8 cellular contexts compared by ENCODE assay signal in genomic region chr14:50773632-50774541, GRCh38. TPM values are rescaled to one million over a fixed set of nuclear protein-coding genes. Genes with fewer than 3 reads are reported as not detected.
A peak's percentile ranks its signal among the peaks of the same experiment; 100 is the strongest.
DNase-seq lines count a peak whose midpoint lies in the region; ATAC-seq and TF ChIP-seq lines count a peak whose summit lies in the region.

No MANE protein-coding gene starts in this region.

- no peaks in the 10 kb centered on the region for H3K9me3 ChIP-seq in PC-3 (ENCODE audit: low read length)

- POLR2A ChIA-PET in PC-3 (lab: Charles Lee; ENCODE audit: unreplicated experiment): interaction anchor here (0.8 kb wide), 2 partner anchors 32 to 105 kb away, joined by 3 to 4 read pairs; partner anchors contain the start of gene SAV1

- H3K4me1 ChIP-seq in PC-3 (ENCODE audit: insufficient read depth, low read length): peaks cover 55% of the 10 kb centered on the region

- intact Hi-C loops in CD14-positive monocyte (cut with micrococcal nuclease) (loop anchor here in 1 of 2 donors (10.0 kb wide), 1 partner anchor 239 kb away; the partner anchor contains the start of gene MAP4K5), PC-3 (cut with micrococcal nuclease) (loop anchor here (1.0 to 10.0 kb wide), 7 partner anchors 27 to 329 kb away; partner anchors contain the start of gene SAV1)

- no peaks in the 10 kb centered on the region for H3K9me3 Mint-ChIP-seq in CD14-positive monocyte
- H3K9me3 Mint-ChIP-seq in stimulated activated naive CD8-positive, alpha-beta T cell treated with anti-CD3 and anti-CD28 coated beads, Interleukin-15, amount 100 ng/mL, for 72 hours: no peaks in the 10 kb centered on the region

- no TSS peak for BruUV-seq in PC-3 (replicated peaks; lab: Mats Ljungman, UMichigan)

- no peaks in the 10 kb centered on the region for H4K20me1 ChIP-seq in PC-3 (ENCODE audit: low read length)

- no peak overlapping the region for H3K9ac ChIP-seq in PC-3 (ENCODE audit: low read length)

- H3K4me1 Mint-ChIP-seq in CD14-positive monocyte: peaks cover 3% of the 10 kb centered on the region
- H3K4me1 Mint-ChIP-seq in stimulated activated naive CD8-positive, alpha-beta T cell treated with anti-CD3 and anti-CD28 coated beads, Interleukin-15, amount 100 ng/mL, for 72 hours: peaks cover 32% of the 10 kb centered on the region

- CTCF ChIA-PET in PC-3 (lab: Charles Lee): interaction anchor here (0.5 to 2.0 kb wide), 23 partner anchors 9 to 607 kb away, joined by 3 to 22 read pairs (median 5); partner anchors contain the start of genes ATL1 and DMAC2L

- H2AFZ ChIP-seq in PC-3 (ENCODE audit: low read length): peak overlapping the region; percentile 27

- peak overlapping the region in 3 of 7 donors; percentile 25 to 66 (median 32) for H3K27ac Mint-ChIP-seq in CD14-positive monocyte
- peak overlapping the region in 1 of 2 donors; percentile 12 for H3K27ac Mint-ChIP-seq in stimulated activated naive CD8-positive, alpha-beta T cell treated with anti-CD3 and anti-CD28 coated beads, Interleukin-15, amount 100 ng/mL, for 72 hours

- H3K4me3 Mint-ChIP-seq in CD14-positive monocyte: no peak overlapping the region
- H3K4me3 Mint-ChIP-seq in stimulated activated naive CD8-positive, alpha-beta T cell treated with anti-CD3 and anti-CD28 coated beads, Interleukin-15, amount 100 ng/mL, for 72 hours: no peak overlapping the region

- H3K27me3 Mint-ChIP-seq in CD14-positive monocyte (ENCODE audit: low read depth in 3 of 3): no peaks in the 10 kb centered on the region
- H3K27me3 Mint-ChIP-seq in stimulated activated naive CD8-positive, alpha-beta T cell treated with anti-CD3 and anti-CD28 coated beads, Interleukin-15, amount 100 ng/mL, for 72 hours: no peaks in the 10 kb centered on the region

- H3K36me3 ChIP-seq in H7 (replicated peaks; ENCODE audit: control insufficient read depth, insufficient read depth, low read length): peaks cover 6% of the 10 kb centered on the region
- H3K36me3 ChIP-seq in PC-3 (ENCODE audit: low read depth, low read length): peaks cover 13% of the 10 kb centered on the region; the same call in 1 of the 2 replicates

- H3K27ac ChIP-seq in PC-3 (ENCODE audit: low read length): 0 out of 2 replicates have a peak overlapping the region, but pooled peaks have one; percentile 83

- peak; percentile 58 for ATAC-seq in PC-3
- ATAC-seq in stimulated activated naive CD8-positive, alpha-beta T cell treated with anti-CD3 and anti-CD28 coated beads, Interleukin-15, amount 100 ng/mL, for 72 hours: peak; percentile 54
- ATAC-seq in HG03378 (IDR thresholded peaks at IDR 0.05; ENCODE audit: unreplicated experiment): no peak
- no peak for ATAC-seq in GM19463 (IDR thresholded peaks at IDR 0.05; ENCODE audit: unreplicated experiment)

- peaks cover 9% of the 10 kb centered on the region for H3F3A ChIP-seq in PC-3 (ENCODE audit: low read length, unreplicated experiment)

- H3K4me3 ChIP-seq in H7 (ENCODE audit: insufficient read depth, low read depth, low read length): no peak overlapping the region
- no peak overlapping the region for H3K4me3 ChIP-seq in PC-3 (ENCODE audit: low read length)

- TF ChIP-seq CTCF in CD14-positive monocyte (IDR thresholded peaks at IDR 0.05): peak; percentile 78
- peak; percentile 99 for TF ChIP-seq CTCF in PC-3 (conservative IDR thresholded peaks at IDR 0.05; ENCODE audit: low read depth, low read length)

- DNase-seq in CD14-positive monocyte (ENCODE audit: low spot score) (no peak), H7 (peak; percentile 87), PC-3 (peak; percentile 91), T47D (ENCODE audit: low read depth in 1 of 2, low spot score in 1 of 2) (peak; percentile 41 to 61), left kidney (ENCODE audit: low read depth, low spot score) (peak; percentile 71)
- no peak for DNase-seq in stimulated activated naive CD8-positive, alpha-beta T cell treated with anti-CD3 and anti-CD28 coated beads, Interleukin-15, amount 100 ng/mL, for 72 hours

- H3K79me2 ChIP-seq in PC-3 (ENCODE audit: low read length): no peaks in the 10 kb centered on the region

- no peaks in the 10 kb centered on the region for H3K9me2 ChIP-seq in PC-3 (replicated peaks; ENCODE audit: low read length)

- in situ Hi-C loops in T47D (cut with HindIII; ENCODE audit: low pct_unique_long_range_greater_than_20kb, low sequenced_read_pairs): no loop called here

- H3K36me3 Mint-ChIP-seq in CD14-positive monocyte: peaks cover 79 to 85% of the 10 kb centered on the region in 2 donors

- 0 out of 2 replicates have a peak overlapping the region, but pooled peaks have one; percentile 67 for H3K4me2 ChIP-seq in PC-3 (ENCODE audit: low read length)

- H3K27me3 ChIP-seq in H7 (ENCODE audit: control insufficient read depth, insufficient read depth, low read length) (no peaks in the 10 kb centered on the region), PC-3 (ENCODE audit: low read length) (no peaks in the 10 kb centered on the region)

RNA-seq across cellular contexts. Expression of gene NIN, which starts 57.1 kb away (rescaled TPM):
- 10 to 100 TPM; 15.3 to 26.5 TPM for polyA plus RNA-seq in CD14-positive monocyte
- 8.5 and 14.2 TPM in 2 replicates for total RNA-seq in H7 (2014; rRNA removed; shearing (Covaris generic))
- total RNA-seq in PC-3 (2014; rRNA removed): 34.3 and 40.1 TPM in 2 replicates

Comparison
In these comparisons a context has a peak if more than half of its experiments do, and no peak if none do; other contexts are left out.
1. DNase-seq: peak in H7 (single experiment), PC-3 (single experiment), T47D (2 of 2) and left kidney (single experiment); none in CD14-positive monocyte (single experiment) and stimulated activated naive CD8-positive, alpha-beta T cell treated with anti-CD3 and anti-CD28 coated beads, Interleukin-15, amount 100 ng/mL, for 72 hours (0 of 2).
2. ATAC-seq: peak in PC-3 (single experiment) and stimulated activated naive CD8-positive, alpha-beta T cell treated with anti-CD3 and anti-CD28 coated beads, Interleukin-15, amount 100 ng/mL, for 72 hours (single experiment); none in HG03378 (single experiment) and GM19463 (single experiment).